In the genomic region with DNA sequence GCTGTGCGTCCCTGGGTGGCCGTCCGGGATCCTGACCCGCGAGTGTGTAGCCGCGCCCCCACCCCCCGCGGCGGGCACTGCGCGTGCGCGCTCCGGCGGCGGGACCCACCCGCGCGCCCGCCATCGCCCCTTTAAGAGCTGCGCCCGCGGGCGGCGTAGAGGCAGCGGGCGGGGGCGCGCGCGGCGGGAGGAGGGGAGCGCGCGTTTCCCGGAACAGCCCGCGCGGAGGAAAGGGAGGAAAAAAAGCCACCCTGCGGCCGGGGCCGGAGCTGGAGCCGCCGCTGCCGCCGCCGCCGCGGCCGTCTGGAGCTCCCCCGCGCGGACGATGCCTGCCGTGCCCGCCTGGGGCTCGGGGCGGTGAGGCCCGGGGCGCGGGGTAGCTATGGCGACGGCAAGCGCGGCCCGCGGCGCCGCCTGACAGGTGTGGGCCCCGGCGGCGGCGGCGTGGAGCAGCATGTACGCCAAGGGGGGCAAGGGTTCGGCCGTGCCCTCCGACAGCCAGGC, we compare ENCODE assay signal across 8 cellular contexts. TPM values are rescaled to one million over a fixed set of nuclear protein-coding genes. Genes with fewer than 3 reads are reported as not detected.
A peak's percentile ranks its signal among the peaks of the same experiment; 100 is the strongest.
DNase-seq lines count a peak whose midpoint lies in the region; ATAC-seq and TF ChIP-seq lines count a peak whose summit lies in the region.

A gene (plus strand): TSS at position 204 of the 504 bp plus-strand sequence. CDS start 251 bp downstream, at position 455.

- H3K4me1 ChIP-seq in colonic mucosa: peaks cover 28% of the 10 kb centered on the region

- peak; percentile 97 for DNase-seq in GM10266 (ENCODE audit: extremely low spot score)
- peak; percentile 85 for DNase-seq in NCI-H2227 (lab: John Stamatoyannopoulos, UW; ENCODE audit: unreplicated experiment)
- DNase-seq in activated CD4-positive, CD25-positive, alpha-beta regulatory T cell treated with anti-CD3 and anti-CD28 coated beads, Interleukin-2, amount 50 U/mL, for 72 hours: peak; percentile 68
- peak; percentile 74 for DNase-seq in colonic mucosa
- DNase-seq in kidney tubule cell (ENCODE audit: low spot score): peak; percentile 87
- DNase-seq in stimulated activated CD4-positive, alpha-beta T cell treated with anti-CD3 and anti-CD28 coated beads, Interleukin-2, amount 100 ng/mL, for 24 hours: peak; percentile 72 to 79

- peak within 1 kb of the TSS; percentile 73 for H3K4me3 ChIP-seq in colonic mucosa

- peak; percentile 63 for ATAC-seq in HG02798 (IDR thresholded peaks at IDR 0.05; ENCODE audit: poor library complexity, unreplicated experiment)
- ATAC-seq in HG03139 (IDR thresholded peaks at IDR 0.05; ENCODE audit: unreplicated experiment): no peak

- peak within 1 kb of the TSS; percentile 79 for H3K27ac ChIP-seq in colonic mucosa

- TF ChIP-seq CTCF in GM10266 (IDR thresholded peaks at IDR 0.05; ENCODE audit: control insufficient read depth, insufficient read depth, low read depth, missing control alignments) (peak; percentile 46), colonic mucosa (IDR thresholded peaks at IDR 0.05) (no peak)

- H3K27me3 ChIP-seq in colonic mucosa: peaks cover 13% of the 10 kb centered on the region

- intact Hi-C loops in colonic mucosa (cut with DNase I): loop anchor here (10.0 kb wide), 1 partner anchor 214 kb away; a partner anchor contains a TSS

- H3K9ac ChIP-seq in colonic mucosa (ENCODE audit: low read depth in 2 of 2, low read length in 2 of 2): peak within 1 kb of the TSS; percentile 81 to 88

- no peaks in the 10 kb centered on the region for H3K36me3 ChIP-seq in colonic mucosa

- H3K9me3 ChIP-seq in colonic mucosa: no peaks in the 10 kb centered on the region

RNA-seq across cellular contexts. Expression of the gene that starts here (rescaled TPM):
- 10 to 100 TPM; 40.1 to 77.3 TPM for total RNA-seq in colonic mucosa
